In the genomic region with DNA sequence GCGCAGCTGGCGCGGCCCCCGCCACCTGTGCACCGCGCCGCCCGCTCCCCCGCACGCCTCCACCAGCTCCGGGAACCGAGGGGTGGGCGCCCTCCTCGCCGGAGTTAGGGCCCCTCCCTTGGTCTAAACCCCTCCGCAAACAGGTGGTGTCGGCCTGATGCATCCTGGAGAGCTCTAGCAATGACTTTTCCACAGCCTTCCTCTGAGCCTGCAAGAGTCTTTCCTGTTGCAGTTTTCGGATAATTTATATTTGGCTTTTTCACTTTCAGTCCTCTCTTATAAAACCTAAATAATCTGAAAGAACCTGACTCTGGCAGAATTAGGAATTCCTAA, we compare ENCODE assay signal across 8 cellular contexts. TPM values are rescaled to one million over a fixed set of nuclear protein-coding genes. Genes with fewer than 3 reads are reported as not detected.
DNase-seq lines count a peak whose midpoint lies in the region; ATAC-seq and TF ChIP-seq lines count a peak whose summit lies in the region.

No MANE protein-coding gene starts in this region.

- H3K4me3 ChIP-seq in NT2/D1 (ENCODE audit: insufficient read length, low read depth) = peak overlapping the region; percentile 73
- peak overlapping the region; percentile 80 for H3K4me3 ChIP-seq in endodermal cell (ENCODE audit: low read length)
- peak overlapping the region; percentile 66 for H3K4me3 ChIP-seq in parathyroid adenoma (ENCODE audit: low read depth, low read length)

- ATAC-seq in HG03354 (IDR thresholded peaks at IDR 0.05; ENCODE audit: poor library complexity, severe bottlenecking, unreplicated experiment) = no peak
- no peak for ATAC-seq in GM21737 (IDR thresholded peaks at IDR 0.05; ENCODE audit: unreplicated experiment)

- H3K79me2 ChIP-seq in parathyroid adenoma = no peaks in the 10 kb centered on the region

- no peak for TF ChIP-seq CTCF in endodermal cell (conservative IDR thresholded peaks at IDR 0.05)
- TF ChIP-seq CTCF in parathyroid adenoma (IDR thresholded peaks at IDR 0.05) = no peak

- peaks cover 48% of the 10 kb centered on the region for H3K27me3 Mint-ChIP-seq in endodermal cell (ENCODE audit: insufficient read depth)

- 4% methylated on average over 14 to 18 of the region's 18 CpGs for WGBS in endodermal cell (ENCODE audit: insufficient coverage in 1 of 2, insufficient read length in 1 of 2), 2 experiments

- peak overlapping the region; percentile 86 for H2AFZ ChIP-seq in parathyroid adenoma

- H3K36me3 ChIP-seq in ES-I3 (ENCODE audit: insufficient read depth, low read length) (no peaks in the 10 kb centered on the region), NT2/D1 (ENCODE audit: insufficient read depth, insufficient read length, low read length) (no peaks in the 10 kb centered on the region), endodermal cell (ENCODE audit: control insufficient read depth, insufficient read depth, low read length) (no peaks in the 10 kb centered on the region), parathyroid adenoma (ENCODE audit: control insufficient read depth, insufficient read depth, low read length) (no peaks in the 10 kb centered on the region)

- H3K9ac ChIP-seq in ES-I3 (ENCODE audit: low read depth, low read length) (peak overlapping the region; percentile 72; the same call in 1 of the 2 replicates), NT2/D1 (ENCODE audit: insufficient read length, low read depth) (peak overlapping the region; percentile 59), endodermal cell (ENCODE audit: extremely low read depth, low read length, poor library complexity, severe bottlenecking) (no peak overlapping the region), parathyroid adenoma (no peak overlapping the region)

- H3K27ac ChIP-seq in endodermal cell (ENCODE audit: low read depth, low read length) (no peak overlapping the region), parathyroid adenoma (no peak overlapping the region)

- DNase-seq in NT2/D1 (ENCODE audit: low read depth, low spot score) = no peak
- no peak for DNase-seq in endodermal cell
- DNase-seq in DMS153 (lab: John Stamatoyannopoulos, UW) = no peak
- DNase-seq in activated gamma-delta T cell treated with Interleukin-2 at 50 U/mL for 16 hours = no peak

- H3K9me3 Mint-ChIP-seq in endodermal cell = peaks cover 11% of the 10 kb centered on the region

- peak overlapping the region; percentile 78 for H3K4me3 Mint-ChIP-seq in endodermal cell

- no peaks in the 10 kb centered on the region for H3K4me1 ChIP-seq in ES-I3 (ENCODE audit: insufficient read depth, low read length)
- no peaks in the 10 kb centered on the region for H3K4me1 ChIP-seq in NT2/D1 (ENCODE audit: insufficient read depth, insufficient read length)
- peaks cover 4% of the 10 kb centered on the region for H3K4me1 ChIP-seq in endodermal cell (ENCODE audit: control insufficient read depth, insufficient read depth, low read length)
- H3K4me1 ChIP-seq in parathyroid adenoma = no peaks in the 10 kb centered on the region

- peak overlapping the region; percentile 87 for H3K4me2 ChIP-seq in parathyroid adenoma (ENCODE audit: low read length)

- H3K9me3 ChIP-seq in ES-I3 (ENCODE audit: control insufficient read depth, insufficient read depth, low read length) = no peaks in the 10 kb centered on the region
- H3K9me3 ChIP-seq in NT2/D1 (ENCODE audit: insufficient read depth, low read length) = peaks cover 2% of the 10 kb centered on the region
- peaks cover 12% of the 10 kb centered on the region for H3K9me3 ChIP-seq in endodermal cell (ENCODE audit: control insufficient read depth, low read length)
- H3K9me3 ChIP-seq in parathyroid adenoma (ENCODE audit: control insufficient read depth, low read length) = no peaks in the 10 kb centered on the region

- H3K27me3 ChIP-seq in NT2/D1 (ENCODE audit: insufficient read depth, insufficient read length) = peaks cover 37% of the 10 kb centered on the region
- H3K27me3 ChIP-seq in endodermal cell (ENCODE audit: control insufficient read depth, insufficient read depth, low read length, poor library complexity, severe bottlenecking) = peaks cover 63% of the 10 kb centered on the region
- no peaks in the 10 kb centered on the region for H3K27me3 ChIP-seq in parathyroid adenoma (ENCODE audit: control insufficient read depth, insufficient read depth, low read length)

- peaks cover 22% of the 10 kb centered on the region for H3K4me1 Mint-ChIP-seq in endodermal cell

- H3K36me3 Mint-ChIP-seq in endodermal cell (ENCODE audit: low read depth) = peaks cover 10% of the 10 kb centered on the region

- no peak overlapping the region for H3K27ac Mint-ChIP-seq in endodermal cell

RNA-seq across cellular contexts. Expression of a gene that starts 0.3 kb away (rescaled TPM):
- 1 to 10 TPM; 3.9 to 6.0 TPM for total RNA-seq in endodermal cell
- polyA plus RNA-seq in endodermal cell (2013, experiment 1 of 2) = 3.3 TPM
- 2.7 TPM for polyA plus RNA-seq in endodermal cell (2013, experiment 2 of 2)

Comparison
In these comparisons a context has a peak if more than half of its experiments do, and no peak if none do; other contexts are left out.
1. H3K9ac ChIP-seq: peak in ES-I3 (single experiment) and NT2/D1 (single experiment); none in endodermal cell (single experiment) and parathyroid adenoma (single experiment).
2. Peak in every context shown above with its lines, with median percentiles within 50 percentile points of each other: H3K4me3 ChIP-seq.